Comparison of ENCODE assay signal across 8 cellular contexts in genomic region chr11:95337175-95337957, GRCh38.
DNase-seq lines count a peak whose midpoint lies in the region; ATAC-seq and TF ChIP-seq lines count a peak whose summit lies in the region.

No MANE protein-coding gene starts in this region.

- WGBS in upper lobe of left lung, 2 donors, result 16% methylated on average over 9 to 14 of the region's 14 CpGs

- no peaks in the 10 kb centered on the region for H3K9me3 Mint-ChIP-seq in activated T-cell treated with anti-CD3 and anti-CD28 coated beads, Interleukin-2, amount 50 U/mL, for 24 hours

- no peaks in the 10 kb centered on the region for H3K36me3 Mint-ChIP-seq in activated T-cell treated with anti-CD3 and anti-CD28 coated beads, Interleukin-2, amount 50 U/mL, for 24 hours (ENCODE audit: low read depth)

- peaks cover 24 to 36% of the 10 kb centered on the region in 2 experiments for H3K4me1 ChIP-seq in neutrophil (ENCODE audit: control insufficient read depth in 1 of 2, insufficient read depth in 1 of 2, low read depth in 1 of 2, low read length in 1 of 2)
- H3K4me1 ChIP-seq in upper lobe of left lung, result peaks cover 28 to 38% (median 33%) of the 10 kb centered on the region in 4 donors

- no peak for TF ChIP-seq EP300 in upper lobe of left lung (IDR thresholded peaks at IDR 0.05)

- H3K4me1 Mint-ChIP-seq in activated T-cell treated with anti-CD3 and anti-CD28 coated beads, Interleukin-2, amount 50 U/mL, for 24 hours (ENCODE audit: low read depth), result peaks cover 11% of the 10 kb centered on the region

- H3K27me3 ChIP-seq in MG63 (no peaks in the 10 kb centered on the region), neutrophil (no peaks in the 10 kb centered on the region), upper lobe of left lung (no peaks in the 10 kb centered on the region)

- H3K9me3 ChIP-seq in MG63, result no peaks in the 10 kb centered on the region
- H3K9me3 ChIP-seq in neutrophil, result no peaks in the 10 kb centered on the region
- H3K9me3 ChIP-seq in upper lobe of left lung, result no peaks in the 10 kb centered on the region

- peak overlapping the region; percentile 59 for H3K27ac ChIP-seq in neutrophil
- peak overlapping the region; percentile 70 to 87 (median 78) for H3K27ac ChIP-seq in upper lobe of left lung

- ATAC-seq in GM21619 (IDR thresholded peaks at IDR 0.05; ENCODE audit: unreplicated experiment), result peak; percentile 90
- peak; percentile 43 to 78 for ATAC-seq in upper lobe of left lung (ENCODE audit: low FRiP score in 2 of 2)

- no peak overlapping the region for H3K4me3 Mint-ChIP-seq in activated T-cell treated with anti-CD3 and anti-CD28 coated beads, Interleukin-2, amount 50 U/mL, for 24 hours

- no peak for TF ChIP-seq CTCF in fibroblast of pulmonary artery (IDR thresholded peaks at IDR 0.05; ENCODE audit: low read length, missing control alignments)
- TF ChIP-seq CTCF in neutrophil (IDR thresholded peaks at IDR 0.05), result no peak
- no peak for TF ChIP-seq CTCF in upper lobe of left lung (IDR thresholded peaks at IDR 0.05)

- DNase-seq in Daoy (ENCODE audit: low read depth) (peak; percentile 46), MG63 (peak; percentile 59), fibroblast of pulmonary artery (ENCODE audit: low read depth) (peak; percentile 67), upper lobe of left lung (peak; percentile 37 to 45), NCI-H774 (lab: John Stamatoyannopoulos, UW) (no peak)
- peak; percentile 64 for DNase-seq in activated T-cell treated with anti-CD3 and anti-CD28 coated beads, Interleukin-2, amount 50 U/mL, for 24 hours

- H3K36me3 ChIP-seq in MG63, result no peaks in the 10 kb centered on the region
- no peaks in the 10 kb centered on the region for H3K36me3 ChIP-seq in neutrophil
- no peaks in the 10 kb centered on the region for H3K36me3 ChIP-seq in upper lobe of left lung

- peak overlapping the region; percentile 12; the same call in 1 of the 2 replicates for H3K4me3 ChIP-seq in MG63
- H3K4me3 ChIP-seq in fibroblast of pulmonary artery (replicated peaks; ENCODE audit: low read depth, low read length), result peak overlapping the region; percentile 19
- peak overlapping the region; percentile 2 to 8 for H3K4me3 ChIP-seq in neutrophil (ENCODE audit: low read depth in 1 of 2, low read length in 1 of 2)
- peak overlapping the region in 1 of 4 donors; percentile 13 for H3K4me3 ChIP-seq in upper lobe of left lung

- no peak overlapping the region for H3K27ac Mint-ChIP-seq in activated T-cell treated with anti-CD3 and anti-CD28 coated beads, Interleukin-2, amount 50 U/mL, for 24 hours

- TF ChIP-seq POLR2A in upper lobe of left lung (IDR thresholded peaks at IDR 0.05), result no peak

- H3K27me3 Mint-ChIP-seq in activated T-cell treated with anti-CD3 and anti-CD28 coated beads, Interleukin-2, amount 50 U/mL, for 24 hours, result no peaks in the 10 kb centered on the region
